ENCODE assay signal across 7 cellular contexts in genomic region chr7:23945472-23945871, GRCh38.
"Had no signal": no experiment of that assay in that cellular context is flagged by ENCODE, and none has a peak within 500 bp of the region (broad histone marks: within the 10 kb centered on the region; RNA-seq: fewer than 3 reads in every experiment).

No MANE protein-coding gene starts in this region.

- DNase-seq: GDM1, GF-D8 had no signal

- H3K4me3 ChIP-seq: GM12878 had no signal

- ATAC-seq: GM12878 had no signal

- FAIRE-seq: GM12878, GM12891, GM12892, GM18507, GM19239 had no signal
